ENCODE assay signal across 8 cellular contexts in the genomic region with DNA sequence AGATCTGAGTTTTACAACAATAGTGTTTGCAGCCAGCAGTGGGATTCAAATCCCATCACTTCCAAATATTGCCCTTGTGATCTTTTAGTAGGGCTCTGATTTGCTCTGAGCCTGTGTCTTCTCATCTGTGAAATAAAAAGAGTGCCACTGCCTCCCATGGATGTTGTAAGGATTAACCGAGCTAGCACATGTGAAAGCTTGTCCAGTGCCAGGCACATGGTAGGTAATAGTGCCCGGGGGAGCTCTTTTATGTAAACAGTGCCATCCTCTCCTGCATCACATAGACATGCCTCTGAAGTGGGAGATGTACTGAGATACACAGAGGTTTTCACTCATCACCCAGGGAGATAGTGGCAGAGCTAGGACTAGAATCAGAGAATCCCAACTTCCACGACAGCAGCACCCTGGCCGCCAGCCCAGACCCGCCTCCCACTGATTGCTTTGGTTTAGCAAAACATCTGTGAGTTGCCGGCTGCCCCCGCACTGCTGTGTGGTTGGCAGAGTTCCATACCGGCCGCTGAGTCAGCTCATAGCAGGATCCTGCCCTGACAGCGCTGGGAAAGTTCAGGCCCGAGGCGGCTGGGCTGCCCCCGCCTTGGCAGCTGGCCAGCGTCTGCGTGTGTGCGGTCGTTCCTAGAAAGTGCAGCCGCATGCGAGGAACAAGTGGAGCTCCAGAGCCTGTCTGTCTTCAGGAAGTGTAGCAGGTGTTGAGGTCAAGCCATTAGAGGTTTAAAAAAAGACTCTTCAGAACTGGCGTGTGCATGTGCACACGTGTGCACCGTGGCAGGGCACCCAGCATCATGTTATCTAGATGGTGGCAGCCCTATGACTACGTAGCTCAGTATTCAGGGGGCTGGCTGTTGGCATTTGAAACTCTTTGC. TPM values are rescaled to one million over a fixed set of nuclear protein-coding genes. Genes with fewer than 3 reads are reported as not detected.
DNase-seq lines count a peak whose midpoint lies in the region; ATAC-seq and TF ChIP-seq lines count a peak whose summit lies in the region.

No MANE protein-coding gene starts in this region.

- H3K36me3 Mint-ChIP-seq in HFFc6 (ENCODE audit: low read depth) (peaks cover 10% of the 10 kb centered on the region; the same call in 1 of the 2 replicates), glutamatergic neuron (ENCODE audit: unreplicated experiment) (peaks cover 4% of the 10 kb centered on the region)
- peaks cover 9% of the 10 kb centered on the region for H3K36me3 Mint-ChIP-seq in activated naive CD4-positive, alpha-beta T cell treated with anti-CD3 and anti-CD28 coated beads, Interleukin-2, amount 50 U/mL, for 24 hours

- peak in 2 of 4 donors; percentile 55 to 67 for TF ChIP-seq EP300 in upper lobe of left lung (IDR thresholded peaks at IDR 0.05)

- no peaks in the 10 kb centered on the region for H3K9me3 Mint-ChIP-seq in HFFc6
- no peaks in the 10 kb centered on the region for H3K9me3 Mint-ChIP-seq in activated naive CD4-positive, alpha-beta T cell treated with anti-CD3 and anti-CD28 coated beads, Interleukin-2, amount 50 U/mL, for 24 hours
- H3K9me3 Mint-ChIP-seq in glutamatergic neuron (ENCODE audit: unreplicated experiment): peaks cover 12% of the 10 kb centered on the region

- DNase-seq in GM03348 (ENCODE audit: low spot score) (peak; percentile 97), HFFc6 (peak; percentile 99), NCI-H1048 (lab: John Stamatoyannopoulos, UW) (peak; percentile 77), glutamatergic neuron (peak; percentile 84), posterior vena cava (ENCODE audit: low spot score) (peak; percentile 99), upper lobe of left lung (peak; percentile 95 to 98)

- intact Hi-C loops in posterior vena cava (cut with DNase I): loop anchor here in 1 of 2 donors (10.0 kb wide), 1 partner anchor 69 kb away; a partner anchor contains a TSS

- H3K27me3 ChIP-seq in upper lobe of left lung: no peaks in the 10 kb centered on the region

- TF ChIP-seq POLR2A in upper lobe of left lung (IDR thresholded peaks at IDR 0.05): no peak

- H3K4me3 ChIP-seq in upper lobe of left lung: no peak overlapping the region

- H3K27me3 Mint-ChIP-seq in HFFc6 (ENCODE audit: insufficient read depth) (no peaks in the 10 kb centered on the region; the same call in 1 of the 2 replicates), glutamatergic neuron (ENCODE audit: unreplicated experiment) (peaks cover 2% of the 10 kb centered on the region)
- H3K27me3 Mint-ChIP-seq in activated naive CD4-positive, alpha-beta T cell treated with anti-CD3 and anti-CD28 coated beads, Interleukin-2, amount 50 U/mL, for 24 hours: no peaks in the 10 kb centered on the region

- no peak overlapping the region for H3K4me3 Mint-ChIP-seq in HFFc6
- peak overlapping the region; percentile 72 for H3K4me3 Mint-ChIP-seq in activated naive CD4-positive, alpha-beta T cell treated with anti-CD3 and anti-CD28 coated beads, Interleukin-2, amount 50 U/mL, for 24 hours
- peak overlapping the region; percentile 80 for H3K4me3 Mint-ChIP-seq in glutamatergic neuron (ENCODE audit: unreplicated experiment)

- 1% methylated on average over 22 to 23 of the region's 23 CpGs for WGBS in upper lobe of left lung, 2 donors

- peaks cover 0 to 27% (median 3%) of the 10 kb centered on the region in 4 donors for H3K36me3 ChIP-seq in upper lobe of left lung

- H3K27ac Mint-ChIP-seq in HFFc6 (peak overlapping the region; percentile 72), glutamatergic neuron (ENCODE audit: unreplicated experiment) (peak overlapping the region; percentile 79)
- H3K27ac Mint-ChIP-seq in activated naive CD4-positive, alpha-beta T cell treated with anti-CD3 and anti-CD28 coated beads, Interleukin-2, amount 50 U/mL, for 24 hours: peak overlapping the region; percentile 83

- H3K4me1 Mint-ChIP-seq in HFFc6 (ENCODE audit: low read depth) (peaks cover 36% of the 10 kb centered on the region), glutamatergic neuron (ENCODE audit: low read depth, unreplicated experiment) (peaks cover 50% of the 10 kb centered on the region)
- H3K4me1 Mint-ChIP-seq in activated naive CD4-positive, alpha-beta T cell treated with anti-CD3 and anti-CD28 coated beads, Interleukin-2, amount 50 U/mL, for 24 hours: peaks cover 73% of the 10 kb centered on the region

- peak; percentile 95 for ATAC-seq in SK-N-SH treated with all-trans-retinoic acid at 6 μM for 48 hours
- ATAC-seq in upper lobe of left lung (ENCODE audit: low FRiP score in 2 of 2): peak; percentile 90 to 94

- peak overlapping the region in 1 of 4 donors; percentile 12 for H3K27ac ChIP-seq in upper lobe of left lung

- H3K4me1 ChIP-seq in upper lobe of left lung: peaks cover 25 to 62% (median 31%) of the 10 kb centered on the region in 4 donors

- TF ChIP-seq CTCF in HFFc6 (IDR thresholded peaks at IDR 0.05) (no peak), glutamatergic neuron (IDR thresholded peaks at IDR 0.05; ENCODE audit: partially characterized antibody, unreplicated experiment) (no peak), upper lobe of left lung (IDR thresholded peaks at IDR 0.05) (peak in 1 of 6 experiments; percentile 14)

- H3K9me3 ChIP-seq in upper lobe of left lung: no peaks in the 10 kb centered on the region

TF ChIP-seq in SK-N-SH treated with all-trans-retinoic acid at 6 μM for 48 hours, 23 proteins besides CTCF, POLR2A, EP300 and RAD21 (continues in another document):
- TF ChIP-seq PPARA (CRISPR knock-in tag; IDR thresholded peaks at IDR 0.05; ENCODE audit: borderline replicate concordance) (no peak), TCF4 (CRISPR knock-in tag; IDR thresholded peaks at IDR 0.05; ENCODE audit: borderline replicate concordance) (peak; percentile 89), ISL1 (CRISPR knock-in tag; IDR thresholded peaks at IDR 0.05) (peak; percentile 51), ZC3H10 (CRISPR knock-in tag; IDR thresholded peaks at IDR 0.05) (no peak), ESRRG (CRISPR knock-in tag; IDR thresholded peaks at IDR 0.05) (no peak), ZFP3 (CRISPR knock-in tag; IDR thresholded peaks at IDR 0.05) (peak; percentile 80; the same call in 1 of the 2 replicates), ZNF565 (CRISPR knock-in tag; conservative IDR thresholded peaks at IDR 0.05; ENCODE audit: low read depth) (no peak), ARNTL (CRISPR knock-in tag; IDR thresholded peaks at IDR 0.05; ENCODE audit: borderline replicate concordance, low read depth) (no peak), RARB (CRISPR knock-in tag; IDR thresholded peaks at IDR 0.05) (0 out of 2 replicates have a peak, but pooled peaks have one; percentile 63)
- TF ChIP-seq, protein P1, sequence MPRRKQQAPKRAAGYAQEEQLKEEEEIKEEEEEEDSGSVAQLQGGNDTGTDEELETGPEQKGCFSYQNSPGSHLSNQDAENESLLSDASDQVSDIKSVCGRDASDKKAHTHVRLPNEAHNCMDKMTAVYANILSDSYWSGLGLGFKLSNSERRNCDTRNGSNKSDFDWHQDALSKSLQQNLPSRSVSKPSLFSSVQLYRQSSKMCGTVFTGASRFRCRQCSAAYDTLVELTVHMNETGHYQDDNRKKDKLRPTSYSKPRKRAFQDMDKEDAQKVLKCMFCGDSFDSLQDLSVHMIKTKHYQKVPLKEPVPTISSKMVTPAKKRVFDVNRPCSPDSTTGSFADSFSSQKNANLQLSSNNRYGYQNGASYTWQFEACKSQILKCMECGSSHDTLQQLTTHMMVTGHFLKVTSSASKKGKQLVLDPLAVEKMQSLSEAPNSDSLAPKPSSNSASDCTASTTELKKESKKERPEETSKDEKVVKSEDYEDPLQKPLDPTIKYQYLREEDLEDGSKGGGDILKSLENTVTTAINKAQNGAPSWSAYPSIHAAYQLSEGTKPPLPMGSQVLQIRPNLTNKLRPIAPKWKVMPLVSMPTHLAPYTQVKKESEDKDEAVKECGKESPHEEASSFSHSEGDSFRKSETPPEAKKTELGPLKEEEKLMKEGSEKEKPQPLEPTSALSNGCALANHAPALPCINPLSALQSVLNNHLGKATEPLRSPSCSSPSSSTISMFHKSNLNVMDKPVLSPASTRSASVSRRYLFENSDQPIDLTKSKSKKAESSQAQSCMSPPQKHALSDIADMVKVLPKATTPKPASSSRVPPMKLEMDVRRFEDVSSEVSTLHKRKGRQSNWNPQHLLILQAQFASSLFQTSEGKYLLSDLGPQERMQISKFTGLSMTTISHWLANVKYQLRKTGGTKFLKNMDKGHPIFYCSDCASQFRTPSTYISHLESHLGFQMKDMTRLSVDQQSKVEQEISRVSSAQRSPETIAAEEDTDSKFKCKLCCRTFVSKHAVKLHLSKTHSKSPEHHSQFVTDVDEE (CRISPR knock-in tag; IDR thresholded peaks at IDR 0.05): peak; percentile 86
- TF ChIP-seq, protein P2, sequence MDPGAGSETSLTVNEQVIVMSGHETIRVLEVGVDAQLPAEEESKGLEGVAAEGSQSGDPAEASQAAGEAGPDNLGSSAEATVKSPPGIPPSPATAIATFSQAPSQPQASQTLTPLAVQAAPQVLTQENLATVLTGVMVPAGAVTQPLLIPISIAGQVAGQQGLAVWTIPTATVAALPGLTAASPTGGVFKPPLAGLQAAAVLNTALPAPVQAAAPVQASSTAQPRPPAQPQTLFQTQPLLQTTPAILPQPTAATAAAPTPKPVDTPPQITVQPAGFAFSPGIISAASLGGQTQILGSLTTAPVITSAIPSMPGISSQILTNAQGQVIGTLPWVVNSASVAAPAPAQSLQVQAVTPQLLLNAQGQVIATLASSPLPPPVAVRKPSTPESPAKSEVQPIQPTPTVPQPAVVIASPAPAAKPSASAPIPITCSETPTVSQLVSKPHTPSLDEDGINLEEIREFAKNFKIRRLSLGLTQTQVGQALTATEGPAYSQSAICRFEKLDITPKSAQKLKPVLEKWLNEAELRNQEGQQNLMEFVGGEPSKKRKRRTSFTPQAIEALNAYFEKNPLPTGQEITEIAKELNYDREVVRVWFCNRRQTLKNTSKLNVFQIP (CRISPR knock-in tag; IDR thresholded peaks at IDR 0.05; ENCODE audit: borderline replicate concordance, low read depth): no peak
- TF ChIP-seq, protein P3, sequence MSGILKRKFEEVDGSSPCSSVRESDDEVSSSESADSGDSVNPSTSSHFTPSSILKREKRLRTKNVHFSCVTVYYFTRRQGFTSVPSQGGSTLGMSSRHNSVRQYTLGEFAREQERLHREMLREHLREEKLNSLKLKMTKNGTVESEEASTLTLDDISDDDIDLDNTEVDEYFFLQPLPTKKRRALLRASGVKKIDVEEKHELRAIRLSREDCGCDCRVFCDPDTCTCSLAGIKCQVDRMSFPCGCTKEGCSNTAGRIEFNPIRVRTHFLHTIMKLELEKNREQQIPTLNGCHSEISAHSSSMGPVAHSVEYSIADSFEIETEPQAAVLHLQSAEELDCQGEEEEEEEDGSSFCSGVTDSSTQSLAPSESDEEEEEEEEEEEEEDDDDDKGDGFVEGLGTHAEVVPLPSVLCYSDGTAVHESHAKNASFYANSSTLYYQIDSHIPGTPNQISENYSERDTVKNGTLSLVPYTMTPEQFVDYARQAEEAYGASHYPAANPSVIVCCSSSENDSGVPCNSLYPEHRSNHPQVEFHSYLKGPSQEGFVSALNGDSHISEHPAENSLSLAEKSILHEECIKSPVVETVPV (CRISPR knock-in tag; IDR thresholded peaks at IDR 0.05): no peak

RNA-seq across cellular contexts. Expression of a gene that starts 5.0 kb away (rescaled TPM):
- total RNA-seq in HFFc6 (2021; fragmentation: NEBNext Ultra II Directional; extraction: Animal tissue kit (Norgen Biotek cat#: 25700)): 1 to 10 TPM; 1.2 to 2.1 (median 1.6) TPM
- total RNA-seq in glutamatergic neuron (ENCODE audit: unreplicated experiment) (154 TPM), posterior vena cava (1 to 10 TPM; 4.2 to 4.9 TPM), upper lobe of left lung (10 to 100 TPM; 11.0 to 36.7 (median 14.6) TPM)
